ENCODE assay signal across 2 cellular contexts in genomic region chr6:78623567-78623966, GRCh38.
TF ChIP-seq lines count a peak whose summit lies in the region.

No MANE protein-coding gene starts in this region.

TF ChIP-seq in GM23338, 12 proteins besides CTCF, POLR2A, EP300 and RAD21 (continued from another document):
- TF ChIP-seq REST (IDR thresholded peaks at IDR 0.05; ENCODE audit: unreplicated experiment) (no peak), CREB1 (CRISPR knock-in tag; IDR thresholded peaks at IDR 0.05; ENCODE audit: low read depth) (no peak), ZNF331 (CRISPR knock-in tag; IDR thresholded peaks at IDR 0.05; ENCODE audit: low read depth) (no peak), STAT1 (IDR thresholded peaks at IDR 0.05; ENCODE audit: unreplicated experiment) (no peak), EZH2phosphoT487 (IDR thresholded peaks at IDR 0.05; ENCODE audit: unreplicated experiment) (no peak), ZNF462 (CRISPR knock-in tag; IDR thresholded peaks at IDR 0.05) (no peak), JUNB (IDR thresholded peaks at IDR 0.05; ENCODE audit: unreplicated experiment) (no peak), ETS1 (IDR thresholded peaks at IDR 0.05) (no peak), ZNF114 (CRISPR knock-in tag; IDR thresholded peaks at IDR 0.05) (no peak), POLR2AphosphoS5 (IDR thresholded peaks at IDR 0.05; ENCODE audit: low read depth) (no peak)

TF ChIP-seq in WTC11, 78 proteins besides CTCF, POLR2A, EP300 and RAD21 (continued from another document):
- TF ChIP-seq ZNF317 (CRISPR knock-in tag; IDR thresholded peaks at IDR 0.05; ENCODE audit: borderline replicate concordance, low read depth) (no peak), PREB (CRISPR knock-in tag; IDR thresholded peaks at IDR 0.05; ENCODE audit: borderline replicate concordance) (no peak), ZNF396 (CRISPR knock-in tag; IDR thresholded peaks at IDR 0.05; ENCODE audit: borderline replicate concordance) (no peak), ZNF512 (CRISPR knock-in tag; IDR thresholded peaks at IDR 0.05; ENCODE audit: borderline replicate concordance) (no peak), E2F5 (CRISPR knock-in tag; IDR thresholded peaks at IDR 0.05) (no peak), TCF7 (CRISPR knock-in tag; IDR thresholded peaks at IDR 0.05; ENCODE audit: low read depth) (no peak), ZNF671 (CRISPR knock-in tag; IDR thresholded peaks at IDR 0.05) (no peak), ZNF281 (CRISPR knock-in tag; IDR thresholded peaks at IDR 0.05) (no peak), FOXP4 (CRISPR knock-in tag; IDR thresholded peaks at IDR 0.05) (no peak), ZNF232 (CRISPR knock-in tag; IDR thresholded peaks at IDR 0.05) (no peak)
TF ChIP-seq in WTC11: peak in this region for 0.
